27 cellular contexts compared by ENCODE assay signal in genomic region chr6:131453803-131454202, GRCh38.
DNase-seq lines count a peak whose midpoint lies in the region; TF ChIP-seq lines count a peak whose summit lies in the region.
"Had no signal": no experiment of that assay in that cellular context is flagged by ENCODE, and none has a peak within 500 bp of the region (broad histone marks: within the 10 kb centered on the region; RNA-seq: fewer than 3 reads in every experiment).

No MANE protein-coding gene starts in this region.

- no peaks in the 10 kb centered on the region for H3K4me1 ChIP-seq in HEK293 (ENCODE audit: control insufficient read depth, insufficient read depth, low read length)
- H3K4me1 ChIP-seq: A549; BE2C; BLaER1; BLaER1 treated with 17β-estradiol and CSF1 and Interleukin-3, amounts not matched to agents 10 nM and 100 nM; Caco-2 had no signal

- no peaks in the 10 kb centered on the region for H3K36me3 ChIP-seq in HEK293 (ENCODE audit: control insufficient read depth in 2 of 2, insufficient read depth in 1 of 2, low read length in 2 of 2)
- H3K36me3 ChIP-seq: BE2C; BLaER1; BLaER1 treated with 17β-estradiol and CSF1 and Interleukin-3, amounts not matched to agents 10 nM and 100 nM had no signal

- no peak for DNase-seq in activated effector memory CD4-positive, alpha-beta T cell treated with Interleukin-2 at 50 U/mL for 16 hours
- DNase-seq: 8988T; ACHN; AML-193; BE2C; C1 segment of cervical spinal cord; Caco-2; Calu3; CD4-positive, alpha-beta memory T cell; CD4-positive, alpha-beta T cell; CD4-positive, CD25-positive, alpha-beta regulatory T cell; CD8-positive, alpha-beta memory T cell; CD8-positive, alpha-beta T cell; COR-L47; DMS 273 treated with DMSO at 0.1 percent for 48 hours; DMS153; DMS53; DMS79; DMS79 treated with DMSO at 0.1 percent for 48 hours; DND-41; EL had no signal

- H3K4me3 ChIP-seq in HEK293 (ENCODE audit: low read depth, low read length) = no peak overlapping the region
- H3K4me3 ChIP-seq: A549; BLaER1; BLaER1 treated with 17β-estradiol and CSF1 and Interleukin-3, amounts not matched to agents 10 nM and 100 nM had no signal

- no peak overlapping the region for H3K27ac ChIP-seq in HEK293 (ENCODE audit: extremely low read depth, low read depth, low read length)
- H3K27ac ChIP-seq: 22Rv1; A549; BLaER1; BLaER1 treated with 17β-estradiol and CSF1 and Interleukin-3, amounts not matched to agents 10 nM and 100 nM; C4-2B had no signal

- POLR2A ChIA-PET in HEK293 (lab: Yijun Ruan, JAX) = no interaction called here

- CTCF ChIA-PET in HEK293 (lab: Yijun Ruan, JAX) = no interaction called here

- TF ChIP-seq CTCF in HEK293 (tag by site-specific recombination; IDR thresholded peaks at IDR 0.05) = no peak

- no peaks in the 10 kb centered on the region for H3K9me3 ChIP-seq in HEK293 (ENCODE audit: control insufficient read depth, insufficient read depth, low read depth, low read length)
- H3K9me3 ChIP-seq: A549; BE2C; BLaER1; BLaER1 treated with 17β-estradiol and CSF1 and Interleukin-3, amounts not matched to agents 10 nM and 100 nM; Caco-2 had no signal

TF ChIP-seq in HEK293, 187 proteins besides CTCF, POLR2A, EP300 and RAD21:
- TF ChIP-seq ZNF426 (tag by site-specific recombination; IDR thresholded peaks at IDR 0.05) (no peak), SCRT1 (tag by site-specific recombination; IDR thresholded peaks at IDR 0.05; ENCODE audit: borderline replicate concordance) (peak; percentile 59; the same call in 1 of the 2 replicates), SCRT2 (tag by site-specific recombination; IDR thresholded peaks at IDR 0.05) (peak; percentile 62; the same call in 1 of the 2 replicates), ELK4 (IDR thresholded peaks at IDR 0.05; ENCODE audit: borderline replicate concordance, low read depth, low read length) (no peak)
